Comparison of ENCODE assay signal across 3 cellular contexts in genomic region chr7:47416454-47417121, GRCh38.
A peak's percentile ranks its signal among the peaks of the same experiment; 100 is the strongest.
TF ChIP-seq lines count a peak whose summit lies in the region.

No MANE protein-coding gene starts in this region.

TF ChIP-seq in SK-N-SH, 30 proteins besides CTCF, POLR2A, EP300 and RAD21:
- no peak for TF ChIP-seq MAX (IDR thresholded peaks at IDR 0.05; ENCODE audit: low read depth)
- TF ChIP-seq USF1 (IDR thresholded peaks at IDR 0.05; ENCODE audit: borderline replicate concordance, low read depth): no peak
- no peak for TF ChIP-seq JUND (IDR thresholded peaks at IDR 0.05)
- no peak for TF ChIP-seq RCOR1 (IDR thresholded peaks at IDR 0.05; ENCODE audit: low read length)
- no peak for TF ChIP-seq FOXM1 (IDR thresholded peaks at IDR 0.05; ENCODE audit: low read depth)
- TF ChIP-seq, protein P1, sequence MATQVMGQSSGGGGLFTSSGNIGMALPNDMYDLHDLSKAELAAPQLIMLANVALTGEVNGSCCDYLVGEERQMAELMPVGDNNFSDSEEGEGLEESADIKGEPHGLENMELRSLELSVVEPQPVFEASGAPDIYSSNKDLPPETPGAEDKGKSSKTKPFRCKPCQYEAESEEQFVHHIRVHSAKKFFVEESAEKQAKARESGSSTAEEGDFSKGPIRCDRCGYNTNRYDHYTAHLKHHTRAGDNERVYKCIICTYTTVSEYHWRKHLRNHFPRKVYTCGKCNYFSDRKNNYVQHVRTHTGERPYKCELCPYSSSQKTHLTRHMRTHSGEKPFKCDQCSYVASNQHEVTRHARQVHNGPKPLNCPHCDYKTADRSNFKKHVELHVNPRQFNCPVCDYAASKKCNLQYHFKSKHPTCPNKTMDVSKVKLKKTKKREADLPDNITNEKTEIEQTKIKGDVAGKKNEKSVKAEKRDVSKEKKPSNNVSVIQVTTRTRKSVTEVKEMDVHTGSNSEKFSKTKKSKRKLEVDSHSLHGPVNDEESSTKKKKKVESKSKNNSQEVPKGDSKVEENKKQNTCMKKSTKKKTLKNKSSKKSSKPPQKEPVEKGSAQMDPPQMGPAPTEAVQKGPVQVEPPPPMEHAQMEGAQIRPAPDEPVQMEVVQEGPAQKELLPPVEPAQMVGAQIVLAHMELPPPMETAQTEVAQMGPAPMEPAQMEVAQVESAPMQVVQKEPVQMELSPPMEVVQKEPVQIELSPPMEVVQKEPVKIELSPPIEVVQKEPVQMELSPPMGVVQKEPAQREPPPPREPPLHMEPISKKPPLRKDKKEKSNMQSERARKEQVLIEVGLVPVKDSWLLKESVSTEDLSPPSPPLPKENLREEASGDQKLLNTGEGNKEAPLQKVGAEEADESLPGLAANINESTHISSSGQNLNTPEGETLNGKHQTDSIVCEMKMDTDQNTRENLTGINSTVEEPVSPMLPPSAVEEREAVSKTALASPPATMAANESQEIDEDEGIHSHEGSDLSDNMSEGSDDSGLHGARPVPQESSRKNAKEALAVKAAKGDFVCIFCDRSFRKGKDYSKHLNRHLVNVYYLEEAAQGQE (IDR thresholded peaks at IDR 0.05; ENCODE audit: low read depth, low read length): no peak
- no peak for TF ChIP-seq TCF12 (IDR thresholded peaks at IDR 0.05)

TF ChIP-seq in SK-N-SH treated with all-trans-retinoic acid at 6 μM for 48 hours, 23 proteins besides CTCF, POLR2A, EP300 and RAD21:
- TF ChIP-seq, protein P2, sequence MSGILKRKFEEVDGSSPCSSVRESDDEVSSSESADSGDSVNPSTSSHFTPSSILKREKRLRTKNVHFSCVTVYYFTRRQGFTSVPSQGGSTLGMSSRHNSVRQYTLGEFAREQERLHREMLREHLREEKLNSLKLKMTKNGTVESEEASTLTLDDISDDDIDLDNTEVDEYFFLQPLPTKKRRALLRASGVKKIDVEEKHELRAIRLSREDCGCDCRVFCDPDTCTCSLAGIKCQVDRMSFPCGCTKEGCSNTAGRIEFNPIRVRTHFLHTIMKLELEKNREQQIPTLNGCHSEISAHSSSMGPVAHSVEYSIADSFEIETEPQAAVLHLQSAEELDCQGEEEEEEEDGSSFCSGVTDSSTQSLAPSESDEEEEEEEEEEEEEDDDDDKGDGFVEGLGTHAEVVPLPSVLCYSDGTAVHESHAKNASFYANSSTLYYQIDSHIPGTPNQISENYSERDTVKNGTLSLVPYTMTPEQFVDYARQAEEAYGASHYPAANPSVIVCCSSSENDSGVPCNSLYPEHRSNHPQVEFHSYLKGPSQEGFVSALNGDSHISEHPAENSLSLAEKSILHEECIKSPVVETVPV (CRISPR knock-in tag; IDR thresholded peaks at IDR 0.05): no peak
- TF ChIP-seq BACH2 (CRISPR knock-in tag; IDR thresholded peaks at IDR 0.05; ENCODE audit: borderline replicate concordance): no peak
- TF ChIP-seq, protein P3, sequence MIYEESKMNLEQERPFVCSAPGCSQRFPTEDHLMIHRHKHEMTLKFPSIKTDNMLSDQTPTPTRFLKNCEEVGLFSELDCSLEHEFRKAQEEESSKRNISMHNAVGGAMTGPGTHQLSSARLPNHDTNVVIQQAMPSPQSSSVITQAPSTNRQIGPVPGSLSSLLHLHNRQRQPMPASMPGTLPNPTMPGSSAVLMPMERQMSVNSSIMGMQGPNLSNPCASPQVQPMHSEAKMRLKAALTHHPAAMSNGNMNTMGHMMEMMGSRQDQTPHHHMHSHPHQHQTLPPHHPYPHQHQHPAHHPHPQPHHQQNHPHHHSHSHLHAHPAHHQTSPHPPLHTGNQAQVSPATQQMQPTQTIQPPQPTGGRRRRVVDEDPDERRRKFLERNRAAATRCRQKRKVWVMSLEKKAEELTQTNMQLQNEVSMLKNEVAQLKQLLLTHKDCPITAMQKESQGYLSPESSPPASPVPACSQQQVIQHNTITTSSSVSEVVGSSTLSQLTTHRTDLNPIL (CRISPR knock-in tag; IDR thresholded peaks at IDR 0.05; ENCODE audit: low read depth): no peak
- TF ChIP-seq OSR1 (CRISPR knock-in tag; IDR thresholded peaks at IDR 0.05): no peak
- no peak for TF ChIP-seq PPARA (CRISPR knock-in tag; IDR thresholded peaks at IDR 0.05; ENCODE audit: borderline replicate concordance)
- TF ChIP-seq ISL1 (CRISPR knock-in tag; IDR thresholded peaks at IDR 0.05): no peak
- TF ChIP-seq SNAI2 (CRISPR knock-in tag; IDR thresholded peaks at IDR 0.05): no peak
- TF ChIP-seq ZC3H10 (CRISPR knock-in tag; IDR thresholded peaks at IDR 0.05): no peak
TF ChIP-seq in SK-N-SH treated with all-trans-retinoic acid at 6 μM for 48 hours: peak in this region for 0.

TF ChIP-seq in HepG2, 621 proteins besides CTCF, POLR2A, EP300 and RAD21 (continued from another document):
- TF ChIP-seq, protein P4, sequence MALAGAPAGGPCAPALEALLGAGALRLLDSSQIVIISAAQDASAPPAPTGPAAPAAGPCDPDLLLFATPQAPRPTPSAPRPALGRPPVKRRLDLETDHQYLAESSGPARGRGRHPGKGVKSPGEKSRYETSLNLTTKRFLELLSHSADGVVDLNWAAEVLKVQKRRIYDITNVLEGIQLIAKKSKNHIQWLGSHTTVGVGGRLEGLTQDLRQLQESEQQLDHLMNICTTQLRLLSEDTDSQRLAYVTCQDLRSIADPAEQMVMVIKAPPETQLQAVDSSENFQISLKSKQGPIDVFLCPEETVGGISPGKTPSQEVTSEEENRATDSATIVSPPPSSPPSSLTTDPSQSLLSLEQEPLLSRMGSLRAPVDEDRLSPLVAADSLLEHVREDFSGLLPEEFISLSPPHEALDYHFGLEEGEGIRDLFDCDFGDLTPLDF (CRISPR knock-in tag; IDR thresholded peaks at IDR 0.05): no peak
- TF ChIP-seq ZNF839 (CRISPR knock-in tag; IDR thresholded peaks at IDR 0.05; ENCODE audit: borderline replicate concordance): no peak
- TF ChIP-seq, protein P5, sequence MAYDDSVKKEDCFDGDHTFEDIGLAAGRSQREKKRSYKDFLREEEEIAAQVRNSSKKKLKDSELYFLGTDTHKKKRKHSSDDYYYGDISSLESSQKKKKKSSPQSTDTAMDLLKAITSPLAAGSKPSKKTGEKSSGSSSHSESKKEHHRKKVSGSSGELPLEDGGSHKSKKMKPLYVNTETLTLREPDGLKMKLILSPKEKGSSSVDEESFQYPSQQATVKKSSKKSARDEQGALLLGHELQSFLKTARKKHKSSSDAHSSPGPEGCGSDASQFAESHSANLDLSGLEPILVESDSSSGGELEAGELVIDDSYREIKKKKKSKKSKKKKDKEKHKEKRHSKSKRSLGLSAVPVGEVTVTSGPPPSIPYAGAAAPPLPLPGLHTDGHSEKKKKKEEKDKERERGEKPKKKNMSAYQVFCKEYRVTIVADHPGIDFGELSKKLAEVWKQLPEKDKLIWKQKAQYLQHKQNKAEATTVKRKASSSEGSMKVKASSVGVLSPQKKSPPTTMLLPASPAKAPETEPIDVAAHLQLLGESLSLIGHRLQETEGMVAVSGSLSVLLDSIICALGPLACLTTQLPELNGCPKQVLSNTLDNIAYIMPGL (CRISPR knock-in tag; IDR thresholded peaks at IDR 0.05; ENCODE audit: borderline replicate concordance in 1 of 2, low read depth in 1 of 2): no peak
- TF ChIP-seq HHEX (CRISPR knock-in tag; IDR thresholded peaks at IDR 0.05): no peak
- no peak for TF ChIP-seq NPAS2 (CRISPR knock-in tag; IDR thresholded peaks at IDR 0.05; ENCODE audit: borderline replicate concordance)
- TF ChIP-seq SMARCE1 (IDR thresholded peaks at IDR 0.05; ENCODE audit: borderline replicate concordance): no peak
- TF ChIP-seq ZNF687 (CRISPR knock-in tag; IDR thresholded peaks at IDR 0.05): peak; percentile 34; the same call in 1 of the 2 replicates
- TF ChIP-seq PBX2 (CRISPR knock-in tag; IDR thresholded peaks at IDR 0.05): no peak
- peak; percentile 53 for TF ChIP-seq AGO2 (optimal IDR thresholded peaks at IDR 0.05; ENCODE audit: low read depth, low read length)
- TF ChIP-seq DNMT3B (CRISPR knock-in tag; conservative IDR thresholded peaks at IDR 0.05): no peak
- TF ChIP-seq PAF1 (CRISPR knock-in tag; IDR thresholded peaks at IDR 0.05): no peak
- 0 out of 2 replicates have a peak, but pooled peaks have one; percentile 30 for TF ChIP-seq MNT (IDR thresholded peaks at IDR 0.05)
- TF ChIP-seq, protein P6, sequence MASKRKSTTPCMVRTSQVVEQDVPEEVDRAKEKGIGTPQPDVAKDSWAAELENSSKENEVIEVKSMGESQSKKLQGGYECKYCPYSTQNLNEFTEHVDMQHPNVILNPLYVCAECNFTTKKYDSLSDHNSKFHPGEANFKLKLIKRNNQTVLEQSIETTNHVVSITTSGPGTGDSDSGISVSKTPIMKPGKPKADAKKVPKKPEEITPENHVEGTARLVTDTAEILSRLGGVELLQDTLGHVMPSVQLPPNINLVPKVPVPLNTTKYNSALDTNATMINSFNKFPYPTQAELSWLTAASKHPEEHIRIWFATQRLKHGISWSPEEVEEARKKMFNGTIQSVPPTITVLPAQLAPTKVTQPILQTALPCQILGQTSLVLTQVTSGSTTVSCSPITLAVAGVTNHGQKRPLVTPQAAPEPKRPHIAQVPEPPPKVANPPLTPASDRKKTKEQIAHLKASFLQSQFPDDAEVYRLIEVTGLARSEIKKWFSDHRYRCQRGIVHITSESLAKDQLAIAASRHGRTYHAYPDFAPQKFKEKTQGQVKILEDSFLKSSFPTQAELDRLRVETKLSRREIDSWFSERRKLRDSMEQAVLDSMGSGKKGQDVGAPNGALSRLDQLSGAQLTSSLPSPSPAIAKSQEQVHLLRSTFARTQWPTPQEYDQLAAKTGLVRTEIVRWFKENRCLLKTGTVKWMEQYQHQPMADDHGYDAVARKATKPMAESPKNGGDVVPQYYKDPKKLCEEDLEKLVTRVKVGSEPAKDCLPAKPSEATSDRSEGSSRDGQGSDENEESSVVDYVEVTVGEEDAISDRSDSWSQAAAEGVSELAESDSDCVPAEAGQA (IDR thresholded peaks at IDR 0.05; ENCODE audit: low read depth): no peak
- TF ChIP-seq, protein P6 (CRISPR knock-in tag; IDR thresholded peaks at IDR 0.05; ENCODE audit: borderline replicate concordance): no peak
- no peak for TF ChIP-seq PCBP2 (optimal IDR thresholded peaks at IDR 0.05; ENCODE audit: low read depth, low read length, poor library complexity, severe bottlenecking)
- no peak for TF ChIP-seq ZNF777 (CRISPR knock-in tag; IDR thresholded peaks at IDR 0.05)
